8 cellular contexts compared by ENCODE assay signal in genomic region chr5:132490484-132491367, GRCh38. TPM values are rescaled to one million over a fixed set of nuclear protein-coding genes. Genes with fewer than 3 reads are reported as not detected.
DNase-seq lines count a peak whose midpoint lies in the region; ATAC-seq and TF ChIP-seq lines count a peak whose summit lies in the region.

IRF1 (minus strand) TSS chr5:132490773; CDS start chr5:132489478, 1,295 bp downstream.

- DNase-seq in COR-L47 (lab: John Stamatoyannopoulos, UW): peak; percentile 87
- DNase-seq in GM20000 (ENCODE audit: low spot score): peak; percentile 99
- peak; percentile 96 for DNase-seq in HT-29 (ENCODE audit: low spot score)
- peak; percentile 96 to 97 for DNase-seq in NOMO-1 (lab: John Stamatoyannopoulos, UW; ENCODE audit: unreplicated experiment in 2 of 2)
- peak; percentile 97 to 98 (median 97) for DNase-seq in effector memory CD4-positive, alpha-beta T cell
- DNase-seq in memory B cell (ENCODE audit: low spot score in 2 of 2): peak; percentile 98
- DNase-seq in stimulated activated CD8-positive, alpha-beta memory T cell treated with anti-CD3 and anti-CD28 coated beads, Interleukin-12 subunit alpha, Interleukin-12 subunit beta, amount 100 ng/mL, for 4 hours (ENCODE audit: low read depth): peak; percentile 98

- H3K4me3 Mint-ChIP-seq in memory B cell: peak within 1 kb of the TSS; percentile 97

- no peak for TF ChIP-seq CTCF in GM20000 (IDR thresholded peaks at IDR 0.05; ENCODE audit: extremely low read depth, missing control alignments)

- CTCF ChIA-PET in activated CD8-positive, alpha-beta memory T cell treated with anti-CD3 and anti-CD28 coated beads for 36 hours (lab: Charles Lee): interaction anchor here (0.5 to 6.5 kb wide), 17 partner anchors 11 to 218 kb away, joined by 3 to 64 read pairs (median 6); no protein-coding TSS in a partner anchor

- peaks cover 60% of the 10 kb centered on the region for H3K4me1 Mint-ChIP-seq in memory B cell

- peaks cover 43% of the 10 kb centered on the region for H3K36me3 ChIP-seq in effector memory CD4-positive, alpha-beta T cell (ENCODE audit: control insufficient read depth, insufficient read depth, low read length)

- peak within 1 kb of the TSS; percentile 100 for H3K27ac Mint-ChIP-seq in memory B cell

- no peaks in the 10 kb centered on the region for H3K27me3 Mint-ChIP-seq in memory B cell

- no peaks in the 10 kb centered on the region for H3K9me3 Mint-ChIP-seq in memory B cell

- H3K4me1 ChIP-seq in effector memory CD4-positive, alpha-beta T cell (ENCODE audit: control insufficient read depth, insufficient read depth, low read length, poor library complexity, severe bottlenecking): peaks cover 74% of the 10 kb centered on the region

- POLR2A ChIA-PET in activated CD8-positive, alpha-beta memory T cell treated with anti-CD3 and anti-CD28 coated beads for 36 hours (lab: Charles Lee): interaction anchor here (0.9 to 7.3 kb wide), 19 partner anchors 10 to 197 kb away, joined by 3 to 111 read pairs (median 7); partner anchors contain the start of genes RAD50 and SLC22A4

- H3K27ac ChIP-seq in effector memory CD4-positive, alpha-beta T cell (ENCODE audit: insufficient read depth, low read length, poor library complexity, severe bottlenecking): peak within 1 kb of the TSS; percentile 100

- H3K9me3 ChIP-seq in effector memory CD4-positive, alpha-beta T cell (ENCODE audit: control insufficient read depth, low read length): no peaks in the 10 kb centered on the region

- H3K27me3 ChIP-seq in effector memory CD4-positive, alpha-beta T cell (replicated peaks; ENCODE audit: control insufficient read depth, insufficient read depth, low read length, poor library complexity, severe bottlenecking): no peaks in the 10 kb centered on the region

- peak; percentile 69 for ATAC-seq in memory B cell (ENCODE audit: low read depth)

- peak within 1 kb of the TSS; percentile 97 for H3K4me3 ChIP-seq in effector memory CD4-positive, alpha-beta T cell (ENCODE audit: insufficient read depth, low read depth, low read length, poor library complexity, severe bottlenecking)

- peaks cover 29% of the 10 kb centered on the region for H3K36me3 Mint-ChIP-seq in memory B cell

RNA-seq across cellular contexts. Expression of gene IRF1, which starts in this region (rescaled TPM):
- total RNA-seq in HT-29 (2014; rRNA removed; shearing (Covaris generic)): 52.0 and 58.7 TPM in 2 replicates
- total RNA-seq in activated CD8-positive, alpha-beta memory T cell treated with anti-CD3 and anti-CD28 coated beads for 36 hours: 10 to 100 TPM; 86.7 to 87.5 TPM

Comparison
In these comparisons a context has a peak if more than half of its experiments do, and no peak if none do; other contexts are left out.
1. Peak in every context shown above with its lines: DNase-seq, ATAC-seq, H3K4me3 ChIP-seq and H3K27ac ChIP-seq.